Comparison of ENCODE assay signal across 19 cellular contexts in genomic region chr21:19490481-19490880, GRCh38.
"Had no signal": no experiment of that assay in that cellular context is flagged by ENCODE, and none has a peak within 500 bp of the region (broad histone marks: within the 10 kb centered on the region; RNA-seq: fewer than 3 reads in every experiment).

No MANE protein-coding gene starts in this region.

- DNase-seq: cortex of kidney; dorsolateral prefrontal cortex; effector memory CD4-positive, alpha-beta T cell; hippocampal formation; kidney glomerular epithelial cell; naive thymus-derived CD4-positive, alpha-beta T cell; nephron progenitor cell; psoas muscle; retina; right lobe of liver; stimulated activated CD4-positive, alpha-beta T cell treated with anti-CD3 and anti-CD28 coated beads, Interleukin-4, amount 100 ng/mL, for 1 hour; stimulated activated CD8-positive, alpha-beta memory T cell treated with anti-CD3 and anti-CD28 coated beads, Interleukin-4, amount 100 ng/mL, for 48 hours; stimulated activated naive CD8-positive, alpha-beta T cell treated with anti-CD3 and anti-CD28 coated beads, Interleukin-15, Interleukin-2, amounts not matched to agents 100 U/mL and 50 U/mL, for 24 hours; tibial artery; upper lobe of left lung; uterus had no signal

- H3K36me3 ChIP-seq: esophagus muscularis mucosa, gastroesophageal sphincter, right lobe of liver, tibial artery, upper lobe of left lung, uterus had no signal

- H3K4me1 ChIP-seq: esophagus muscularis mucosa, gastroesophageal sphincter, psoas muscle, right lobe of liver, tibial artery, upper lobe of left lung, uterus had no signal

- H3K27me3 ChIP-seq: dorsolateral prefrontal cortex, esophagus muscularis mucosa, gastroesophageal sphincter, right lobe of liver, tibial artery, upper lobe of left lung, uterus had no signal

- H3K4me3 ChIP-seq: dorsolateral prefrontal cortex, esophagus muscularis mucosa, gastroesophageal sphincter, psoas muscle, right lobe of liver, tibial artery, upper lobe of left lung, uterus had no signal

- H3K9me3 ChIP-seq: esophagus muscularis mucosa, gastroesophageal sphincter, psoas muscle, right lobe of liver, tibial artery, uterus had no signal

- ATAC-seq: gastroesophageal sphincter; naive thymus-derived CD4-positive, alpha-beta T cell; psoas muscle; right lobe of liver; stimulated activated effector memory CD8-positive, alpha-beta T cell treated with anti-CD3 and anti-CD28 coated beads, Interleukin-12 subunit alpha, Interleukin-12 subunit beta, amount 100 ng/mL, for 72 hours; stimulated activated naive CD8-positive, alpha-beta T cell treated with anti-CD3 and anti-CD28 coated beads, Interleukin-15, Interleukin-2, amounts not matched to agents 100 U/mL and 50 U/mL, for 24 hours had no signal

- H3K27ac ChIP-seq: dorsolateral prefrontal cortex, esophagus muscularis mucosa, gastroesophageal sphincter, psoas muscle, right lobe of liver, tibial artery, upper lobe of left lung, uterus had no signal
